In genomic region chr2:139720056-139720455, GRCh38 we compare ENCODE assay signal across 7 cellular contexts.
"Had no signal": no experiment of that assay in that cellular context is flagged by ENCODE, and none has a peak within 500 bp of the region (broad histone marks: within the 10 kb centered on the region; RNA-seq: fewer than 3 reads in every experiment).

No MANE protein-coding gene starts in this region.

- H2AFZ ChIP-seq: GM23248 had no signal

- H3K27ac ChIP-seq: GM23248, HL-60 had no signal

- H3K36me3 Mint-ChIP-seq: IgD-negative memory B cell had no signal

- H3K4me1 Mint-ChIP-seq: IgD-negative memory B cell had no signal

- H3K4me3 ChIP-seq: GM23248 had no signal

- ATAC-seq: HepG2 had no signal

- H3K27me3 Mint-ChIP-seq: IgD-negative memory B cell had no signal

- H3K27ac Mint-ChIP-seq: H9 had no signal

- H3K9me3 Mint-ChIP-seq: H9 had no signal

- H3K4me3 Mint-ChIP-seq: H9, IgD-negative memory B cell had no signal

- DNase-seq: GM23248, H9, HCEC 1CT, KBM-7 had no signal
